6 cellular contexts compared by ENCODE assay signal in the genomic region with DNA sequence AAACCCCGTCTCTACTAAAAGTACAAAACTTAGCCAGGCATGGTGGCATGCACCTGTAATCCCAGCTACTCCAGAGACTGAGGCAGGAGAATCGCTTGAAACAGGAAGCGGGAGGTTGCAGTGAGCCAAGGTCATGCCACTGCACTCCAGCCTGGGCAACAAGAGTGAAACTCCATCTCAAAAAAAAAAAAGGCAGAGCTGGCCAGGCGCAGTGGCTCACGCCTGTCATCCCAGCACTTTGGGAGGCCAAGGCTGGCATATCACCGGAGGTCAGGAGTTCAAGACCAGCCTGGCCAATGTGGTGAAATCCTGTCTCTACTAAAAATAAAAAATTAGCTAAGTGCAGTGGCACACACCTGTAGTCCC. TPM values are rescaled to one million over a fixed set of nuclear protein-coding genes. Genes with fewer than 3 reads are reported as not detected.
"Had no signal": no experiment of that assay in that cellular context is flagged by ENCODE, and none has a peak within 500 bp of the region (broad histone marks: within the 10 kb centered on the region; RNA-seq: fewer than 3 reads in every experiment).

No MANE protein-coding gene starts in this region.

RNA-seq across cellular contexts. Expression of a gene that starts 4.8 kb away (rescaled TPM):
- total RNA-seq: HT1080, IMR-90 had no signal
- polyA plus RNA-seq: IgD-negative memory B cell, IMR-90 had no signal

RNA-seq across cellular contexts. Expression of a gene that starts 27.9 kb away (rescaled TPM):
- total RNA-seq: HT-29, HT1080, IMR-90, K562 had no signal
- polyA plus RNA-seq: IMR-90, K562 had no signal

RNA-seq across cellular contexts. Expression of a gene that starts 45.0 kb away (rescaled TPM):
- total RNA-seq: HepG2, HT-29 had no signal
